Comparison of ENCODE assay signal across 20 cellular contexts in the genomic region with DNA sequence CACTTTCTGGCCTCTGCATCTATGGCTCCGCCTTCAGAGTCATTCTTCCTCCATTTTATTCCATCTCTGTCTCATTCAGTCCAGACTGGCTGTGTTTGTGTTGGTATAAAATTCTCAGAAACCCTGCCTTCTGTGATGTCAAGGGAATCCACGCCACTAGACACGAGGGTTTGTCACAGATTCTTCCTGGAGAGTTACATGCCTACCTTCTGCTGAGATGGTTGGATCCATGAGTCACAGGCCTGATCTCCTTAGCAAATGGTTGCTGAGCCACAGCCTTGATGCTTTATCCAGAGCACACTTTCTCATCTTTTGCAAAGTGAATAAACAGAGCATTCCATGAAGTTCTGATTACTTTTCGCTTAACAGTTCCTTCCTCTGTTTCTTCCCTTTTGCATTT. TPM values are rescaled to one million over a fixed set of nuclear protein-coding genes. Genes with fewer than 3 reads are reported as not detected.
DNase-seq lines count a peak whose midpoint lies in the region; ATAC-seq, FAIRE-seq and TF ChIP-seq lines count a peak whose summit lies in the region.
"Had no signal": no experiment of that assay in that cellular context is flagged by ENCODE, and none has a peak within 500 bp of the region (broad histone marks: within the 10 kb centered on the region; RNA-seq: fewer than 3 reads in every experiment).

No MANE protein-coding gene starts in this region.

- ATAC-seq in HG02763 (IDR thresholded peaks at IDR 0.05; ENCODE audit: unreplicated experiment): no peak
- ATAC-seq: HCT116, Right ventricle myocardium inferior had no signal

- no peak overlapping the region for H3K27ac Mint-ChIP-seq in immature natural killer cell
- H3K27ac Mint-ChIP-seq: CD8-positive, alpha-beta memory T cell had no signal

- no peaks in the 10 kb centered on the region for H3K36me3 Mint-ChIP-seq in immature natural killer cell
- H3K36me3 Mint-ChIP-seq: CD8-positive, alpha-beta memory T cell had no signal

- FAIRE-seq in GM12891 (lab: Jason Lieb, UNC): peak; percentile 35
- peak; percentile 49 for FAIRE-seq in RCC 7860 (lab: Jason Lieb, UNC)
- FAIRE-seq: GM18507 had no signal

- DNase-seq in GM12891 (ENCODE audit: insufficient read length, low spot score) (no peak), RCC 7860 (ENCODE audit: low spot score) (peak; percentile 64), epithelial cell of esophagus (ENCODE audit: low read depth) (peak; percentile 48), myocyte (ENCODE audit: low read depth) (peak; percentile 31), HuH-7 (ENCODE audit: low spot score) (no peak), HT-29 (ENCODE audit: low spot score) (no peak), immature natural killer cell (no peak)
- DNase-seq: CD8-positive, alpha-beta memory T cell; EL; NCI-H1930; NCI-H2171; NCI-H446 treated with DMSO at 0.1 percent for 48 hours; NCI-H748 treated with DMSO at 0.1 percent for 48 hours; PC-9 had no signal

- no peak overlapping the region for H3K4me3 Mint-ChIP-seq in immature natural killer cell
- H3K4me3 Mint-ChIP-seq: CD8-positive, alpha-beta memory T cell had no signal

- H3K4me3 ChIP-seq in epithelial cell of esophagus (ENCODE audit: low read length): no peak overlapping the region
- H3K4me3 ChIP-seq: BLaER1, PC-9, SK-N-MC had no signal

- no peaks in the 10 kb centered on the region for H3K9me3 Mint-ChIP-seq in immature natural killer cell
- H3K9me3 Mint-ChIP-seq: CD8-positive, alpha-beta memory T cell had no signal

- peaks cover 0 to 7% (median 0%) of the 10 kb centered on the region in 3 donors for H3K27me3 Mint-ChIP-seq in immature natural killer cell (ENCODE audit: low read depth in 3 of 3)

- TF ChIP-seq POLR2A in GM12891 (IDR thresholded peaks at IDR 0.05; ENCODE audit: low read depth, low read length): no peak

- no peak for TF ChIP-seq CTCF in epithelial cell of esophagus (IDR thresholded peaks at IDR 0.05; ENCODE audit: insufficient read depth, low read depth, low read length, missing control alignments)

- H3K4me1 Mint-ChIP-seq in immature natural killer cell: no peaks in the 10 kb centered on the region
- H3K4me1 Mint-ChIP-seq: CD8-positive, alpha-beta memory T cell had no signal

TF ChIP-seq in GM12891, 5 proteins besides CTCF, POLR2A, EP300 and RAD21:
- TF ChIP-seq PAX5 (IDR thresholded peaks at IDR 0.05; ENCODE audit: insufficient read depth, low read length, severe bottlenecking) (no peak), SPI1 (IDR thresholded peaks at IDR 0.05; ENCODE audit: low read depth, low read length) (no peak), POLR2AphosphoS5 (IDR thresholded peaks at IDR 0.05; ENCODE audit: low read depth, low read length) (no peak), TAF1 (IDR thresholded peaks at IDR 0.05; ENCODE audit: low read depth, low read length) (no peak), POU2F2 (IDR thresholded peaks at IDR 0.05; ENCODE audit: low read depth, low read length) (no peak)

RNA-seq across cellular contexts. Expression of a gene that starts 35.9 kb away (rescaled TPM):
- 224 TPM for polyA plus RNA-seq in GM12891 (2012; ENCODE audit: low read depth, missing spikeins)
- 132 and 153 TPM in 2 replicates for total RNA-seq in myocyte
- 110 TPM for polyA plus RNA-seq in myocyte (2012)
- 0.89 and 1.6 TPM in 2 replicates for total RNA-seq in HT-29 (2014; rRNA removed; shearing (Covaris generic))
- polyA plus RNA-seq in immature natural killer cell: 1 to 10 TPM; 3.4 to 6.9 (median 6.2) TPM

RNA-seq across cellular contexts. Expression of a gene that starts 53.7 kb away (rescaled TPM):
- 42.7 TPM for polyA plus RNA-seq in GM12891 (2012; ENCODE audit: low read depth, missing spikeins)
- total RNA-seq in myocyte: 50.9 and 51.1 TPM in 2 replicates
- 33.2 TPM for polyA plus RNA-seq in myocyte (2012)
- total RNA-seq in HT-29 (2014; rRNA removed; shearing (Covaris generic)): 66.8 and 73.7 TPM in 2 replicates
- polyA plus RNA-seq in immature natural killer cell: 10 to 100 TPM; 26.3 to 49.4 (median 41.9) TPM

Comparison
In these comparisons a context has a peak if more than half of its experiments do, and no peak if none do; other contexts are left out.
1. DNase-seq: peak in RCC 7860 (single experiment), epithelial cell of esophagus (single experiment) and myocyte (single experiment); none in GM12891 (single experiment), HuH-7 (single experiment), HT-29 (single experiment) and immature natural killer cell (0 of 3).
2. RNA of a gene that starts 35.9 kb away (total RNA-seq): 132 to 153 TPM in myocyte; 0.89 to 1.6 TPM in HT-29; every median in the first group is over 10 times any median in the second.